1 cellular context compared by ENCODE assay signal in the genomic region with DNA sequence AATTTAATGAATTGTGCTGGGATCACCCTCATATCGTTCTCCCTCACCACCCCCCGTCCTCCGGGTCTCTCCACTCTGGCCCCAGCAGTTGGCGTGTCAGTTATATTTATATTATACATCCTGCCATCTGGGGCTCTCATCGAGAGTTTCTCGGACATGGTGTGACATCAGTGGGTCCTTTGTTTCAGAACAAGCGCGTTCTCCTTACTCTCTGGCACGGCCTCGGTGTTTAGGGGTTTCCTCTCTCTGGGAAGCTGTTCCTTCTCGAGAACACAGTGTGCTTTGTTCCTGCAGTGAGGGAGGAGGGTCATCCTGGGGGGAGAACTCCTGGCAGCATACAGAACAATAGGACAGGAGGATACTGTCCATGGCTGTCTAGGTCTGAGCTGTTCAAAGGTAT.
TF ChIP-seq lines count a peak whose summit lies in the region.

No MANE protein-coding gene starts in this region.

TF ChIP-seq in GM23338, 12 proteins besides CTCF, POLR2A, EP300 and RAD21 (continued from another document):
- TF ChIP-seq, protein P1, sequence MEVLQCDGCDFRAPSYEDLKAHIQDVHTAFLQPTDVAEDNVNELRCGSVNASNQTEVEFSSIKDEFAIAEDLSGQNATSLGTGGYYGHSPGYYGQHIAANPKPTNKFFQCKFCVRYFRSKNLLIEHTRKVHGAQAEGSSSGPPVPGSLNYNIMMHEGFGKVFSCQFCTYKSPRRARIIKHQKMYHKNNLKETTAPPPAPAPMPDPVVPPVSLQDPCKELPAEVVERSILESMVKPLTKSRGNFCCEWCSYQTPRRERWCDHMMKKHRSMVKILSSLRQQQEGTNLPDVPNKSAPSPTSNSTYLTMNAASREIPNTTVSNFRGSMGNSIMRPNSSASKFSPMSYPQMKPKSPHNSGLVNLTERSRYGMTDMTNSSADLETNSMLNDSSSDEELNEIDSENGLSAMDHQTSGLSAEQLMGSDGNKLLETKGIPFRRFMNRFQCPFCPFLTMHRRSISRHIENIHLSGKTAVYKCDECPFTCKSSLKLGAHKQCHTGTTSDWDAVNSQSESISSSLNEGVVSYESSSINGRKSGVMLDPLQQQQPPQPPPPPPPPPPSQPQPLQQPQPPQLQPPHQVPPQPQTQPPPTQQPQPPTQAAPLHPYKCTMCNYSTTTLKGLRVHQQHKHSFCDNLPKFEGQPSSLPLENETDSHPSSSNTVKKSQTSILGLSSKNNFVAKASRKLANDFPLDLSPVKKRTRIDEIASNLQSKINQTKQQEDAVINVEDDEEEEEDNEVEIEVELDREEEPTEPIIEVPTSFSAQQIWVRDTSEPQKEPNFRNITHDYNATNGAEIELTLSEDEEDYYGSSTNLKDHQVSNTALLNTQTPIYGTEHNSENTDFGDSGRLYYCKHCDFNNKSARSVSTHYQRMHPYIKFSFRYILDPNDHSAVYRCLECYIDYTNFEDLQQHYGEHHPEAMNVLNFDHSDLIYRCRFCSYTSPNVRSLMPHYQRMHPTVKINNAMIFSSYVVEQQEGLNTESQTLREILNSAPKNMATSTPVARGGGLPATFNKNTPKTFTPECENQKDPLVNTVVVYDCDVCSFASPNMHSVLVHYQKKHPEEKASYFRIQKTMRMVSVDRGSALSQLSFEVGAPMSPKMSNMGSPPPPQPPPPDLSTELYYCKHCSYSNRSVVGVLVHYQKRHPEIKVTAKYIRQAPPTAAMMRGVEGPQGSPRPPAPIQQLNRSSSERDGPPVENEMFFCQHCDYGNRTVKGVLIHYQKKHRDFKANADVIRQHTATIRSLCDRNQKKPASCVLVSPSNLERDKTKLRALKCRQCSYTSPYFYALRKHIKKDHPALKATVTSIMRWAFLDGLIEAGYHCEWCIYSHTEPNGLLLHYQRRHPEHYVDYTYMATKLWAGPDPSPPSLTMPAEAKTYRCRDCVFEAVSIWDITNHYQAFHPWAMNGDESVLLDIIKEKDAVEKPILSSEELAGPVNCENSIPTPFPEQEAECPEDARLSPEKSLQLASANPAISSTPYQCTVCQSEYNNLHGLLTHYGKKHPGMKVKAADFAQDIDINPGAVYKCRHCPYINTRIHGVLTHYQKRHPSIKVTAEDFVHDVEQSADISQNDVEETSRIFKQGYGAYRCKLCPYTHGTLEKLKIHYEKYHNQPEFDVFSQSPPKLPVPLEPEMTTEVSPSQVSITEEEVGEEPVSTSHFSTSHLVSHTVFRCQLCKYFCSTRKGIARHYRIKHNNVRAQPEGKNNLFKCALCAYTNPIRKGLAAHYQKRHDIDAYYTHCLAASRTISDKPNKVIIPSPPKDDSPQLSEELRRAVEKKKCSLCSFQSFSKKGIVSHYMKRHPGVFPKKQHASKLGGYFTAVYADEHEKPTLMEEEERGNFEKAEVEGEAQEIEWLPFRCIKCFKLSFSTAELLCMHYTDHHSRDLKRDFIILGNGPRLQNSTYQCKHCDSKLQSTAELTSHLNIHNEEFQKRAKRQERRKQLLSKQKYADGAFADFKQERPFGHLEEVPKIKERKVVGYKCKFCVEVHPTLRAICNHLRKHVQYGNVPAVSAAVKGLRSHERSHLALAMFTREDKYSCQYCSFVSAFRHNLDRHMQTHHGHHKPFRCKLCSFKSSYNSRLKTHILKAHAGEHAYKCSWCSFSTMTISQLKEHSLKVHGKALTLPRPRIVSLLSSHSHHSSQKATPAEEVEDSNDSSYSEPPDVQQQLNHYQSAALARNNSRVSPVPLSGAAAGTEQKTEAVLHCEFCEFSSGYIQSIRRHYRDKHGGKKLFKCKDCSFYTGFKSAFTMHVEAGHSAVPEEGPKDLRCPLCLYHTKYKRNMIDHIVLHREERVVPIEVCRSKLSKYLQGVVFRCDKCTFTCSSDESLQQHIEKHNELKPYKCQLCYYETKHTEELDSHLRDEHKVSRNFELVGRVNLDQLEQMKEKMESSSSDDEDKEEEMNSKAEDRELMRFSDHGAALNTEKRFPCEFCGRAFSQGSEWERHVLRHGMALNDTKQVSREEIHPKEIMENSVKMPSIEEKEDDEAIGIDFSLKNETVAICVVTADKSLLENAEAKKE (CRISPR knock-in tag; IDR thresholded peaks at IDR 0.05): no peak
- no peak for TF ChIP-seq REST (IDR thresholded peaks at IDR 0.05; ENCODE audit: unreplicated experiment)
- no peak for TF ChIP-seq POLR2AphosphoS5 (IDR thresholded peaks at IDR 0.05; ENCODE audit: low read depth)
- TF ChIP-seq ZNF331 (CRISPR knock-in tag; IDR thresholded peaks at IDR 0.05; ENCODE audit: low read depth): no peak
- TF ChIP-seq EZH2 (IDR thresholded peaks at IDR 0.05; ENCODE audit: low read depth, unreplicated experiment): no peak
- TF ChIP-seq ZNF114 (CRISPR knock-in tag; IDR thresholded peaks at IDR 0.05): no peak
